ENCODE assay signal across 8 cellular contexts in genomic region chr16:89314357-89314756, GRCh38.
DNase-seq lines count a peak whose midpoint lies in the region; ATAC-seq and TF ChIP-seq lines count a peak whose summit lies in the region.
"Had no signal": no experiment of that assay in that cellular context is flagged by ENCODE, and none has a peak within 500 bp of the region (broad histone marks: within the 10 kb centered on the region; RNA-seq: fewer than 3 reads in every experiment).

No MANE protein-coding gene starts in this region.

- peak; percentile 27 to 73 (median 33) for DNase-seq in T-helper 1 cell
- DNase-seq in activated T-helper 2 cell treated with anti-CD3 and anti-CD28 coated beads, Interferon-gamma antibody, Interleukin-2, Interleukin-4, amounts not matched to agents 10 μg/mL and 5 μg/mL and 100 μg/mL, durations not matched to agents 14 hours and 24 hours and 36 hours (ENCODE audit: low spot score) = no peak
- no peak for DNase-seq in glutamatergic neuron
- DNase-seq in HPDE6-E6E7 (ENCODE audit: extremely low spot score) = no peak
- no peak for DNase-seq in germinal center (ENCODE audit: low spot score)
- DNase-seq in NCI-H82 treated with DMSO at 0.1 percent for 48 hours (lab: John Stamatoyannopoulos, UW; ENCODE audit: unreplicated experiment) = no peak
- DNase-seq: NCI-H146 had no signal

- no peaks in the 10 kb centered on the region for H3K27me3 Mint-ChIP-seq in activated T-helper 2 cell treated with anti-CD3 and anti-CD28 coated beads, Interferon-gamma antibody, Interleukin-2, Interleukin-4, amounts not matched to agents 10 μg/mL and 5 μg/mL and 100 μg/mL, durations not matched to agents 14 hours and 24 hours and 36 hours (ENCODE audit: low read depth)
- H3K27me3 Mint-ChIP-seq in glutamatergic neuron (ENCODE audit: unreplicated experiment) = peaks cover 40% of the 10 kb centered on the region
- H3K27me3 Mint-ChIP-seq in stimulated activated memory B cell treated with anti-CD40 and anti-IgM and Interleukin-4, amounts not matched to agents 10 μg/mL and 1 μg/mL and 100 μg/mL, for 72 hours = no peaks in the 10 kb centered on the region

- intact Hi-C loops in activated T-helper 2 cell treated with anti-CD3 and anti-CD28 coated beads, Interferon-gamma antibody, Interleukin-2, Interleukin-4, amounts not matched to agents 10 μg/mL and 5 μg/mL and 100 μg/mL, durations not matched to agents 14 hours and 24 hours and 36 hours (cut with micrococcal nuclease) = loop anchor here (10.0 kb wide), 1 partner anchor 60 kb away; no protein-coding TSS in a partner anchor

- peak overlapping the region; percentile 90 for H3K27ac Mint-ChIP-seq in activated T-helper 2 cell treated with anti-CD3 and anti-CD28 coated beads, Interferon-gamma antibody, Interleukin-2, Interleukin-4, amounts not matched to agents 10 μg/mL and 5 μg/mL and 100 μg/mL, durations not matched to agents 14 hours and 24 hours and 36 hours
- peak overlapping the region; percentile 95 for H3K27ac Mint-ChIP-seq in glutamatergic neuron (ENCODE audit: unreplicated experiment)
- peak overlapping the region; percentile 83 for H3K27ac Mint-ChIP-seq in stimulated activated memory B cell treated with anti-CD40 and anti-IgM and Interleukin-4, amounts not matched to agents 10 μg/mL and 1 μg/mL and 100 μg/mL, for 72 hours

- H3K4me1 Mint-ChIP-seq in activated T-helper 2 cell treated with anti-CD3 and anti-CD28 coated beads, Interferon-gamma antibody, Interleukin-2, Interleukin-4, amounts not matched to agents 10 μg/mL and 5 μg/mL and 100 μg/mL, durations not matched to agents 14 hours and 24 hours and 36 hours (ENCODE audit: low read depth) = peaks cover 63% of the 10 kb centered on the region
- H3K4me1 Mint-ChIP-seq in glutamatergic neuron (ENCODE audit: low read depth, unreplicated experiment) = peaks cover 70% of the 10 kb centered on the region
- peaks cover 77% of the 10 kb centered on the region for H3K4me1 Mint-ChIP-seq in stimulated activated memory B cell treated with anti-CD40 and anti-IgM and Interleukin-4, amounts not matched to agents 10 μg/mL and 1 μg/mL and 100 μg/mL, for 72 hours

- no peak for ATAC-seq in stimulated activated memory B cell treated with anti-CD40 and anti-IgM and Interleukin-4, amounts not matched to agents 10 μg/mL and 1 μg/mL and 100 μg/mL, for 72 hours

- no peaks in the 10 kb centered on the region for H3K9me3 Mint-ChIP-seq in activated T-helper 2 cell treated with anti-CD3 and anti-CD28 coated beads, Interferon-gamma antibody, Interleukin-2, Interleukin-4, amounts not matched to agents 10 μg/mL and 5 μg/mL and 100 μg/mL, durations not matched to agents 14 hours and 24 hours and 36 hours
- peaks cover 73% of the 10 kb centered on the region for H3K9me3 Mint-ChIP-seq in glutamatergic neuron (ENCODE audit: unreplicated experiment)
- H3K9me3 Mint-ChIP-seq in stimulated activated memory B cell treated with anti-CD40 and anti-IgM and Interleukin-4, amounts not matched to agents 10 μg/mL and 1 μg/mL and 100 μg/mL, for 72 hours = no peaks in the 10 kb centered on the region

- no peak for TF ChIP-seq CTCF in glutamatergic neuron (IDR thresholded peaks at IDR 0.05; ENCODE audit: partially characterized antibody, unreplicated experiment)

- peaks cover 29% of the 10 kb centered on the region for H3K36me3 Mint-ChIP-seq in activated T-helper 2 cell treated with anti-CD3 and anti-CD28 coated beads, Interferon-gamma antibody, Interleukin-2, Interleukin-4, amounts not matched to agents 10 μg/mL and 5 μg/mL and 100 μg/mL, durations not matched to agents 14 hours and 24 hours and 36 hours (ENCODE audit: low read depth)
- H3K36me3 Mint-ChIP-seq in glutamatergic neuron (ENCODE audit: unreplicated experiment) = peaks cover 17% of the 10 kb centered on the region
- peaks cover 23% of the 10 kb centered on the region for H3K36me3 Mint-ChIP-seq in stimulated activated memory B cell treated with anti-CD40 and anti-IgM and Interleukin-4, amounts not matched to agents 10 μg/mL and 1 μg/mL and 100 μg/mL, for 72 hours

- peak overlapping the region; percentile 51 for H3K4me3 Mint-ChIP-seq in activated T-helper 2 cell treated with anti-CD3 and anti-CD28 coated beads, Interferon-gamma antibody, Interleukin-2, Interleukin-4, amounts not matched to agents 10 μg/mL and 5 μg/mL and 100 μg/mL, durations not matched to agents 14 hours and 24 hours and 36 hours (ENCODE audit: low read depth)
- H3K4me3 Mint-ChIP-seq in glutamatergic neuron (ENCODE audit: unreplicated experiment) = peak overlapping the region; percentile 81
- H3K4me3 Mint-ChIP-seq in stimulated activated memory B cell treated with anti-CD40 and anti-IgM and Interleukin-4, amounts not matched to agents 10 μg/mL and 1 μg/mL and 100 μg/mL, for 72 hours = no peak overlapping the region

Comparison
In these comparisons a context has a peak if more than half of its experiments do, and no peak if none do; other contexts are left out.
1. DNase-seq: peak in T-helper 1 cell (5 of 5); none in activated T-helper 2 cell treated with anti-CD3 and anti-CD28 coated beads, Interferon-gamma antibody, Interleukin-2, Interleukin-4, amounts not matched to agents 10 μg/mL and 5 μg/mL and 100 μg/mL, durations not matched to agents 14 hours and 24 hours and 36 hours (single experiment), glutamatergic neuron (single experiment), HPDE6-E6E7 (single experiment), germinal center (single experiment) and NCI-H82 treated with DMSO at 0.1 percent for 48 hours (single experiment).
2. Peak in every context shown above with its lines, with median percentiles within 50 percentile points of each other: H3K27ac Mint-ChIP-seq.